ENCODE assay signal across 25 cellular contexts in the genomic region with DNA sequence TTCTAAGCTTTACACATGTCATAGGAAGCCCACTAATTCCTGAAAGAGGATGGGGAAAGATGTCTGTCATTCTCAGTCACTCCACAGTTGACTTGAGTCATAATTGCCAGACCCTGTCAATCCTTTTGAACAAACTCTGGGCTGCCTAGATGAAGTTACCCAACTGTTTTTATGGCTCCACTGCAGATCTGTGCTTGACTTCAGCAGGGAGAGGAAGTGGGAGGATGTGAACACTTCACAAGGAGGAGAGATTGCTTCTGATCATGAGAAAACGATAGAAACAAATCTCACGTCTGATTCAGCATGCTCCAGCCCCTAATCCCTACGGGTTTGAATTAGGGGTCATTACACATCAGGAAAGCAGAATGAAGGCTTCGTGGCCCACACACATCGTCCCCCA.
"Had no signal": no experiment of that assay in that cellular context is flagged by ENCODE, and none has a peak within 500 bp of the region (broad histone marks: within the 10 kb centered on the region; RNA-seq: fewer than 3 reads in every experiment).

No MANE protein-coding gene starts in this region.

- H3K4me3 ChIP-seq: coronary artery, heart left ventricle, sigmoid colon, tibial nerve had no signal

- H3K36me3 Mint-ChIP-seq: activated CD8-positive, alpha-beta memory T cell treated with anti-CD3 and anti-CD28 coated beads, Interleukin-2, amount 10 ng/mL, durations not matched to agents 7 days and 5 days; mesothelial cell of epicardium; naive B cell; WTC11 had no signal

- H3K9me3 ChIP-seq: heart left ventricle, neutrophil, sigmoid colon, tibial nerve had no signal

- H3K27me3 ChIP-seq: brain microvascular endothelial cell, foreskin keratinocyte, heart left ventricle, neutrophil, sigmoid colon, tibial nerve had no signal

- H3K36me3 ChIP-seq: brain microvascular endothelial cell, heart left ventricle, neutrophil, sigmoid colon, tibial nerve had no signal

- H3K27ac Mint-ChIP-seq: activated CD8-positive, alpha-beta memory T cell treated with anti-CD3 and anti-CD28 coated beads, Interleukin-2, amount 10 ng/mL, durations not matched to agents 7 days and 5 days; activated CD8-positive, alpha-beta T cell treated with anti-CD3 and anti-CD28 coated beads, Interleukin-2, amount 10 ng/mL, durations not matched to agents 7 days and 5 days; mesothelial cell of epicardium; naive B cell; nephron progenitor cell; progenitor cell of endocrine pancreas; T-helper 17 cell; WTC11 had no signal

- ATAC-seq: activated CD8-positive, alpha-beta memory T cell treated with anti-CD3 and anti-CD28 coated beads, Interleukin-2, amount 10 ng/mL, durations not matched to agents 7 days and 5 days; activated CD8-positive, alpha-beta T cell treated with anti-CD3 and anti-CD28 coated beads, Interleukin-2, amount 10 ng/mL, durations not matched to agents 7 days and 5 days; esophagus mucosa; foreskin keratinocyte; heart left ventricle; T-helper 17 cell; WTC11 had no signal

- H3K27ac ChIP-seq: brain microvascular endothelial cell, coronary artery, foreskin keratinocyte, heart left ventricle, neutrophil, sigmoid colon, tibial nerve had no signal

- DNase-seq: activated CD4-positive, alpha-beta T cell treated with anti-CD3 and anti-CD28 coated beads for 1 hour; activated CD8-positive, alpha-beta memory T cell treated with anti-CD3 and anti-CD28 coated beads, Interleukin-2, amount 10 ng/mL, durations not matched to agents 7 days and 5 days; activated CD8-positive, alpha-beta T cell treated with anti-CD3 and anti-CD28 coated beads, Interleukin-2, amount 10 ng/mL, durations not matched to agents 7 days and 5 days; activated naive CD4-positive, alpha-beta T cell treated with Interleukin-2 at 50 U/mL for 16 hours; activated T-cell treated with anti-CD3 and anti-CD28 coated beads, Interleukin-2, amount 50 U/mL, for 48 hours; amniotic stem cell; brain microvascular endothelial cell; foreskin keratinocyte; heart left ventricle; hypothalamus; naive B cell; nephron progenitor cell; sigmoid colon; small intestine; stimulated activated CD4-positive, alpha-beta T cell treated with anti-CD3 and anti-CD28 coated beads, Interleukin-2, amount 100 ng/mL, for 24 hours; stimulated activated naive CD4-positive, alpha-beta T cell treated with Interleukin-2 at 50 U/mL for 16 hours; T-helper 17 cell; T1000 had no signal

- H3K4me1 ChIP-seq: foreskin keratinocyte, tibial nerve had no signal

- H3K9me3 Mint-ChIP-seq: mesothelial cell of epicardium, nephron progenitor cell had no signal
